19 cellular contexts compared by ENCODE assay signal in the genomic region with DNA sequence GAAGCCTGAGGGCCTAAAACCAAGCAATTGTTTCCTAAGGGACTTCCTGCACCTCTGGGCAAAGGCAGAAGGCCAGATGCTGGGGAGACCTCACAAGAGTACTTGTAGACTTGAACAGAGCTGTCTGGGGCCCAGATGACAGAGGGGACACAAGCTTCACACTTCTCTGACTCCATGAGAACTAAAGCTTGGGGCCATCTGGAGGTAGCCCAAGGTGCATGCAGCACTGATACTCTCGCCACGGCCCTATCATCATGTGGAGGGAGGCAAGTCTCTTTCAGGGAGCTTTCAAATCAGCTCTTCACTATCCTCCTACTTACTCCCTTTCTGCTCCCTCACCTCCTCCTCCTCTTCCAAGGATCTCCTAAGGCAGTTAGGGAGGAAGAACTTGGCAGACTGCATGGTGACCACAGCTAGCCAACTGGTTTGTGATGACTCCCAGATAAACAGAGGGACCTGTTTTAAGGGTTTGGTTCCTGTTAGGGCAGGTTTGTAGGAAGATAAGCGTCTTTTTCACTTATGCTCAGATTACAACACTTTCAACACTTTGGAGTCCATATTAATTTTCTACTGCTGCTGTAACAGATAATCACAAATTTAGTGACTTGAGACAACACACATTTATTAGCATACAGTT.
"Had no signal": no experiment of that assay in that cellular context is flagged by ENCODE, and none has a peak within 500 bp of the region (broad histone marks: within the 10 kb centered on the region; RNA-seq: fewer than 3 reads in every experiment).

No MANE protein-coding gene starts in this region.

- FAIRE-seq: islet of Langerhans had no signal

- ATAC-seq: activated naive CD4-positive, alpha-beta T cell treated with anti-CD3 and anti-CD28 coated beads, Interleukin-2, amount 50 U/mL, for 72 hours; left colon; lower lobe of right lung; stimulated activated memory B cell treated with anti-CD40 and anti-IgM and Interleukin-4, amounts not matched to agents 10 μg/mL and 1 μg/mL and 100 μg/mL, for 72 hours; upper lobe of right lung had no signal

- H3K27ac ChIP-seq: adrenal gland, lower lobe of right lung, sigmoid colon, upper lobe of right lung, WERI-Rb-1 had no signal

- H3K27ac Mint-ChIP-seq: activated naive CD4-positive, alpha-beta T cell treated with anti-CD3 and anti-CD28 coated beads, Interleukin-2, amount 50 U/mL, for 72 hours; activated T-helper 1 cell treated with anti-CD3 and anti-CD28 coated beads, Interleukin-12 subunit alpha, Interleukin-12 subunit beta, Interleukin-2, Interleukin-4 antibody, amounts not matched to agents 30 ng/mL and 10 ng/mL and 1 ng/mL, durations not matched to agents 14 hours and 24 hours and 36 hours; mesothelial cell of epicardium; nephron had no signal

- H3K4me1 Mint-ChIP-seq: mesothelial cell of epicardium; nephron; stimulated activated memory B cell treated with anti-CD40 and anti-IgM and Interleukin-4, amounts not matched to agents 10 μg/mL and 1 μg/mL and 100 μg/mL, for 72 hours had no signal

- H3K9me3 ChIP-seq: adrenal gland, lower lobe of right lung, sigmoid colon, upper lobe of right lung had no signal

- H3K9me3 Mint-ChIP-seq: activated naive CD4-positive, alpha-beta T cell treated with anti-CD3 and anti-CD28 coated beads, Interleukin-2, amount 50 U/mL, for 72 hours; activated T-helper 1 cell treated with anti-CD3 and anti-CD28 coated beads, Interleukin-12 subunit alpha, Interleukin-12 subunit beta, Interleukin-2, Interleukin-4 antibody, amounts not matched to agents 30 ng/mL and 10 ng/mL and 1 ng/mL, durations not matched to agents 14 hours and 24 hours and 36 hours; stimulated activated memory B cell treated with anti-CD40 and anti-IgM and Interleukin-4, amounts not matched to agents 10 μg/mL and 1 μg/mL and 100 μg/mL, for 72 hours had no signal

- H3K4me3 ChIP-seq: adrenal gland, lower lobe of right lung, sigmoid colon, upper lobe of right lung had no signal

- H3K36me3 Mint-ChIP-seq: activated naive CD4-positive, alpha-beta T cell treated with anti-CD3 and anti-CD28 coated beads, Interleukin-2, amount 50 U/mL, for 72 hours; mesothelial cell of epicardium had no signal

- H3K27me3 ChIP-seq: adrenal gland, sigmoid colon, upper lobe of right lung had no signal

- H3K27me3 Mint-ChIP-seq: stimulated activated memory B cell treated with anti-CD40 and anti-IgM and Interleukin-4, amounts not matched to agents 10 μg/mL and 1 μg/mL and 100 μg/mL, for 72 hours had no signal

- H3K36me3 ChIP-seq: adrenal gland, lower lobe of right lung, upper lobe of right lung, WERI-Rb-1 had no signal

- H3K4me1 ChIP-seq: adrenal gland, lower lobe of right lung, sigmoid colon, upper lobe of right lung had no signal

- H3K4me3 Mint-ChIP-seq: activated T-helper 1 cell treated with anti-CD3 and anti-CD28 coated beads, Interleukin-12 subunit alpha, Interleukin-12 subunit beta, Interleukin-2, Interleukin-4 antibody, amounts not matched to agents 30 ng/mL and 10 ng/mL and 1 ng/mL, durations not matched to agents 14 hours and 24 hours and 36 hours; mesothelial cell of epicardium; nephron; stimulated activated memory B cell treated with anti-CD40 and anti-IgM and Interleukin-4, amounts not matched to agents 10 μg/mL and 1 μg/mL and 100 μg/mL, for 72 hours had no signal

- DNase-seq: activated CD4-positive, alpha-beta T cell treated with anti-CD3 and anti-CD28 coated beads, Interleukin-2, amount 50 U/mL, for 4 hours; activated gamma-delta T cell treated with Interleukin-2 at 50 U/mL for 16 hours; adrenal gland; caudate nucleus; foreskin melanocyte; glutamatergic neuron; hippocampal formation; left colon; lower lobe of right lung; sigmoid colon; stimulated activated CD4-positive, alpha-beta T cell treated with anti-CD3 and anti-CD28 coated beads, Interleukin-4, amount 100 ng/mL, for 4 hours; upper lobe of right lung; WERI-Rb-1 had no signal
